ENCODE assay signal across 11 cellular contexts in genomic region chr11:65169164-65169641, GRCh38. TPM values are rescaled to one million over a fixed set of nuclear protein-coding genes. Genes with fewer than 3 reads are reported as not detected.
DNase-seq lines count a peak whose midpoint lies in the region; ATAC-seq and TF ChIP-seq lines count a peak whose summit lies in the region.
"Had no signal": no experiment of that assay in that cellular context is flagged by ENCODE, and none has a peak within 500 bp of the region (broad histone marks: within the 10 kb centered on the region; RNA-seq: fewer than 3 reads in every experiment).

No MANE protein-coding gene starts in this region.

- peak; percentile 80 for ATAC-seq in IMR-90 (ENCODE audit: low read depth)
- peak; percentile 78 for ATAC-seq in activated T-helper 17 cell treated with anti-CD3 and anti-CD28 coated beads, Interleukin-2, amount 50 U/mL, for 72 hours (replicated peaks)
- no peak for ATAC-seq in GM19351 (IDR thresholded peaks at IDR 0.05; ENCODE audit: unreplicated experiment)
- ATAC-seq: gastrocnemius medialis had no signal

- H2AK9ac ChIP-seq in IMR-90 (replicated peaks; ENCODE audit: low read depth, low read length, poor library complexity): peak overlapping the region; percentile 69

- no peak overlapping the region for H3K4me2 ChIP-seq in IMR-90 (ENCODE audit: low read depth, low read length)

- no peak overlapping the region for H3K27ac ChIP-seq in CD4-positive, alpha-beta memory T cell (ENCODE audit: low read depth, low read length)
- H3K27ac ChIP-seq in IMR-90 (ENCODE audit: insufficient read depth, low read length): peak overlapping the region; percentile 72
- no peak overlapping the region for H3K27ac ChIP-seq in thyroid gland
- H3K27ac ChIP-seq: gastrocnemius medialis had no signal

- POLR2A ChIA-PET in CD4-positive, alpha-beta memory T cell (lab: Charles Lee; ENCODE audit: partially characterized antibody): interaction anchor here (0.7 kb wide), 1 partner anchor 47 kb away, joined by 3 read pairs; the partner anchor contains the start of genes FAU and MRPL49
- POLR2A ChIA-PET in IMR-90 (lab: Charles Lee; ENCODE audit: unreplicated experiment): no interaction called here

- peak overlapping the region in 4 of 7 donors; percentile 68 to 84 (median 76) for H3K27ac Mint-ChIP-seq in CD4-positive, alpha-beta memory T cell
- peak overlapping the region; percentile 94 for H3K27ac Mint-ChIP-seq in activated T-helper 17 cell treated with anti-CD3 and anti-CD28 coated beads, Interleukin-2, amount 50 U/mL, for 72 hours

- peak overlapping the region; percentile 74 for H4K91ac ChIP-seq in IMR-90 (ENCODE audit: insufficient read depth, low read depth, low read length)

- H3K4ac ChIP-seq in IMR-90 (ENCODE audit: low read depth, low read length): peak overlapping the region; percentile 84

- peaks cover 0 to 5% of the 10 kb centered on the region in 2 experiments; a peak in 1 of 4 replicates for H3K79me1 ChIP-seq in IMR-90 (ENCODE audit: low read depth in 1 of 2, low read length in 2 of 2)

- H2AK5ac ChIP-seq in IMR-90 (ENCODE audit: low read depth, low read length): peak overlapping the region; percentile 24; the same call in 1 of the 2 replicates

- in situ Hi-C loops in IMR-90 (cut with MboI; ENCODE audit: low sequenced_read_pairs): no loop called here

- H3K9ac ChIP-seq in IMR-90 (ENCODE audit: low read depth, low read length): peak overlapping the region; percentile 27; the same call in 1 of the 2 replicates

- H3K4me3 ChIP-seq in CD4-positive, alpha-beta memory T cell (ENCODE audit: low read length in 2 of 2): no peak overlapping the region
- H3K4me3 ChIP-seq in IMR-90 (ENCODE audit: insufficient read depth, low read depth, low read length) (no peak overlapping the region), thyroid gland (replicated peaks in 1 of 3) (no peak overlapping the region)
- H3K4me3 ChIP-seq: gastrocnemius medialis had no signal

- H3K36me3 ChIP-seq in CD4-positive, alpha-beta memory T cell (ENCODE audit: insufficient read depth, low read length): no peaks in the 10 kb centered on the region
- H3K36me3 ChIP-seq in IMR-90 (ENCODE audit: control insufficient read depth, insufficient read depth, low read length) (no peaks in the 10 kb centered on the region), thyroid gland (no peaks in the 10 kb centered on the region)
- H3K36me3 ChIP-seq: gastrocnemius medialis had no signal

- H2BK5ac ChIP-seq in IMR-90 (ENCODE audit: low read depth, low read length, poor library complexity, severe bottlenecking): peak overlapping the region; percentile 62

- TF ChIP-seq RAD21 in IMR-90 (IDR thresholded peaks at IDR 0.05; ENCODE audit: low read length): no peak

- DNase-seq in CD4-positive, alpha-beta memory T cell: no peak
- DNase-seq in IMR-90: peak; percentile 55
- peak; percentile 64 to 90 for DNase-seq in lung microvascular endothelial cell (ENCODE audit: low read depth in 2 of 2)
- no peak for DNase-seq in stimulated activated naive CD4-positive, alpha-beta T cell treated with Interleukin-2 at 50 U/mL for 16 hours (lab: John Stamatoyannopoulos, UW)
- no peak for DNase-seq in thyroid gland
- no peak for DNase-seq in mucosa of gallbladder (ENCODE audit: low spot score)
- DNase-seq: activated gamma-delta T cell treated with Interleukin-2 at 50 U/mL for 16 hours; stimulated activated CD8-positive, alpha-beta memory T cell treated with anti-CD3 and anti-CD28 coated beads, Interleukin-4, amount 100 ng/mL, for 48 hours had no signal

- H2BK20ac ChIP-seq in IMR-90 (ENCODE audit: low read depth, low read length): peak overlapping the region; percentile 54; the same call in 1 of the 2 replicates

- dilution Hi-C loops in IMR-90 (cut with HindIII; ENCODE audit: low sequenced_read_pairs, unreplicated experiment): no loop called here

- H3K27me3 Mint-ChIP-seq in CD4-positive, alpha-beta memory T cell: no peaks in the 10 kb centered on the region
- no peaks in the 10 kb centered on the region for H3K27me3 Mint-ChIP-seq in activated T-helper 17 cell treated with anti-CD3 and anti-CD28 coated beads, Interleukin-2, amount 50 U/mL, for 72 hours

- H3K4me1 Mint-ChIP-seq in CD4-positive, alpha-beta memory T cell: no peaks in the 10 kb centered on the region
- H3K4me1 Mint-ChIP-seq in activated T-helper 17 cell treated with anti-CD3 and anti-CD28 coated beads, Interleukin-2, amount 50 U/mL, for 72 hours: peaks cover 5% of the 10 kb centered on the region

- CTCF ChIA-PET in CD4-positive, alpha-beta memory T cell (lab: Charles Lee; ENCODE audit: partially characterized antibody): interaction anchor here (1.4 kb wide), 1 partner anchor 13 kb away, joined by 3 read pairs; the partner anchor contains the start of gene CAPN1
- CTCF ChIA-PET in IMR-90 (lab: Yijun Ruan, JAX): interaction anchor here (0.8 kb wide), 1 partner anchor 11 kb away, joined by 3 read pairs; no protein-coding TSS in a partner anchor

- H3K14ac ChIP-seq in IMR-90 (replicated peaks; ENCODE audit: low read depth, low read length): peak overlapping the region; percentile 91

- H2BK120ac ChIP-seq in IMR-90 (ENCODE audit: low read depth, low read length): peak overlapping the region; percentile 75

- peak overlapping the region; percentile 70; the same call in 1 of the 2 replicates for H3K18ac ChIP-seq in IMR-90 (ENCODE audit: low read depth, low read length)

- no peaks in the 10 kb centered on the region for H4K20me1 ChIP-seq in IMR-90 (ENCODE audit: insufficient read depth, low read length)

- no peak overlapping the region for H3K4me3 Mint-ChIP-seq in CD4-positive, alpha-beta memory T cell
- peak overlapping the region; percentile 47 for H3K4me3 Mint-ChIP-seq in activated T-helper 17 cell treated with anti-CD3 and anti-CD28 coated beads, Interleukin-2, amount 50 U/mL, for 72 hours

- peak overlapping the region; percentile 5; the same call in 1 of the 2 replicates for H3K56ac ChIP-seq in IMR-90 (ENCODE audit: extremely low read depth, insufficient read depth, low read length)

- H4K5ac ChIP-seq in IMR-90 (ENCODE audit: low read depth, low read length): peak overlapping the region; percentile 99

- H2AFZ ChIP-seq in IMR-90 (replicated peaks; ENCODE audit: low read length, poor library complexity): peak overlapping the region; percentile 94

- H3K9me3 ChIP-seq in CD4-positive, alpha-beta memory T cell (ENCODE audit: control insufficient read depth in 1 of 2, low read length in 2 of 2): no peaks in the 10 kb centered on the region
- H3K9me3 ChIP-seq in IMR-90 (ENCODE audit: control insufficient read depth, insufficient read depth, low read length) (no peaks in the 10 kb centered on the region), thyroid gland (no peaks in the 10 kb centered on the region)
- H3K9me3 ChIP-seq: gastrocnemius medialis had no signal

- H3K23ac ChIP-seq in IMR-90 (ENCODE audit: low read depth, low read length): peak overlapping the region; percentile 54; the same call in 1 of the 2 replicates

- peak overlapping the region; percentile 92 to 100 for H4K8ac ChIP-seq in IMR-90 (ENCODE audit: low read depth in 2 of 2, low read length in 2 of 2)

- peak overlapping the region; percentile 75; the same call in 2 of the 3 replicates for H2BK15ac ChIP-seq in IMR-90 (ENCODE audit: low read depth, low read length)

- no peaks in the 10 kb centered on the region for H3K36me3 Mint-ChIP-seq in CD4-positive, alpha-beta memory T cell
- no peaks in the 10 kb centered on the region for H3K36me3 Mint-ChIP-seq in activated T-helper 17 cell treated with anti-CD3 and anti-CD28 coated beads, Interleukin-2, amount 50 U/mL, for 72 hours (ENCODE audit: low read depth)

- BruUV-seq in IMR-90 (replicated peaks; lab: Mats Ljungman, UMichigan): no TSS peak

- intact Hi-C loops in CD4-positive, alpha-beta memory T cell (cut with micrococcal nuclease): no loop called here
- intact Hi-C loops in IMR-90 (cut with micrococcal nuclease): no loop called here
- intact Hi-C loops in thyroid gland (cut with DNase I): no loop called here

- H3K9me3 Mint-ChIP-seq in CD4-positive, alpha-beta memory T cell: no peaks in the 10 kb centered on the region
- H3K9me3 Mint-ChIP-seq in activated T-helper 17 cell treated with anti-CD3 and anti-CD28 coated beads, Interleukin-2, amount 50 U/mL, for 72 hours: no peaks in the 10 kb centered on the region

- no peaks in the 10 kb centered on the region for H3K27me3 ChIP-seq in CD4-positive, alpha-beta memory T cell (ENCODE audit: insufficient read depth, low read length)
- H3K27me3 ChIP-seq in IMR-90 (ENCODE audit: control insufficient read depth, insufficient read depth, low read length): no peaks in the 10 kb centered on the region
- no peaks in the 10 kb centered on the region for H3K27me3 ChIP-seq in thyroid gland
- H3K27me3 ChIP-seq: gastrocnemius medialis had no signal

- peaks cover 10% of the 10 kb centered on the region; the same call in 1 of the 2 replicates for H3K9me1 ChIP-seq in IMR-90 (ENCODE audit: insufficient read depth, low read length)

- no peak for TF ChIP-seq POLR2A in IMR-90 (IDR thresholded peaks at IDR 0.05; ENCODE audit: low read depth, low read length)
- no peak for TF ChIP-seq POLR2A in thyroid gland (IDR thresholded peaks at IDR 0.05)

- WGBS in IMR-90 (ENCODE audit: extremely low coverage in 2 of 2, insufficient read length in 1 of 2), 2 experiments: 0% methylated on average over 1 of the region's 11 CpGs; no CpG with 5 or more reads in 1 of the 2 experiments
- WGBS in thyroid gland, 2 donors: 80 to 81% methylated on average over 11 of the region's 11 CpGs

- TF ChIP-seq CTCF in IMR-90 (conservative IDR thresholded peaks at IDR 0.05; ENCODE audit: low read depth, low read length) (no peak), thyroid gland (IDR thresholded peaks at IDR 0.05) (no peak)

- H3K4me1 ChIP-seq in CD4-positive, alpha-beta memory T cell (ENCODE audit: insufficient read depth, low read length): no peaks in the 10 kb centered on the region
- H3K4me1 ChIP-seq in IMR-90 (ENCODE audit: control insufficient read depth, insufficient read depth, low read length) (peaks cover 10% of the 10 kb centered on the region), thyroid gland (no peaks in the 10 kb centered on the region)

RNA-seq across cellular contexts. Expression of gene SPDYC, which starts 0.8 kb away (rescaled TPM):
- total RNA-seq in CD4-positive, alpha-beta memory T cell: not detected
- not detected for polyA plus RNA-seq in CD4-positive, alpha-beta memory T cell
- total RNA-seq in IMR-90 (2012; rRNA removed) (not detected in 2 replicates), lung microvascular endothelial cell (not detected in 2 replicates), thyroid gland (not detected), mucosa of gallbladder (not detected)
- not detected in 2 replicates for polyA plus RNA-seq in IMR-90 (2012; rRNA removed)
- not detected in 2 replicates for polyA plus RNA-seq in IMR-90 (2012; cell fraction: cytosol; rRNA removed)
- polyA plus RNA-seq in IMR-90 (2012; cell fraction: nucleus; rRNA removed; ENCODE audit: low replicate concordance): not detected in 2 replicates
- total RNA-seq in activated T-helper 17 cell treated with anti-CD3 and anti-CD28 coated beads, Interleukin-2, amount 50 U/mL, for 72 hours: not detected
- total RNA-seq: gastrocnemius medialis had no signal

RNA-seq across cellular contexts. Expression of gene CAPN1, which starts 12.5 kb away (rescaled TPM):
- 100 to 1,000 TPM; 135 to 141 TPM for total RNA-seq in CD4-positive, alpha-beta memory T cell
- polyA plus RNA-seq in CD4-positive, alpha-beta memory T cell: 100 to 1,000 TPM; 115 to 127 TPM
- total RNA-seq in IMR-90 (2012; rRNA removed) (62.8 and 110 TPM in 2 replicates), lung microvascular endothelial cell (60.9 and 80.2 TPM in 2 replicates), thyroid gland (100 to 1,000 TPM; 265 to 519 (median 340) TPM), mucosa of gallbladder (287 TPM)
- 182 and 263 TPM in 2 replicates for polyA plus RNA-seq in IMR-90 (2012; rRNA removed)
- polyA plus RNA-seq in IMR-90 (2012; cell fraction: cytosol; rRNA removed): 108 and 165 TPM in 2 replicates
- polyA plus RNA-seq in IMR-90 (2012; cell fraction: nucleus; rRNA removed; ENCODE audit: low replicate concordance): 150 and 381 TPM in 2 replicates
- total RNA-seq in activated T-helper 17 cell treated with anti-CD3 and anti-CD28 coated beads, Interleukin-2, amount 50 U/mL, for 72 hours: 100 to 1,000 TPM; 143 to 150 TPM

RNA-seq across cellular contexts. Expression of gene SYVN1, which starts 34.9 kb away (rescaled TPM):
- 10 to 100 TPM; 74.0 to 76.5 TPM for total RNA-seq in CD4-positive, alpha-beta memory T cell
- 10 to 100 TPM in 1 of 2 donors, 1 to 10 TPM in 1; 2.8 to 17.0 TPM for polyA plus RNA-seq in CD4-positive, alpha-beta memory T cell
- 8.3 and 9.5 TPM in 2 replicates for total RNA-seq in IMR-90 (2012; rRNA removed)
- 45.7 and 52.9 TPM in 2 replicates for polyA plus RNA-seq in IMR-90 (2012; rRNA removed)
- 22.9 and 32.0 TPM in 2 replicates for polyA plus RNA-seq in IMR-90 (2012; cell fraction: cytosol; rRNA removed)
- polyA plus RNA-seq in IMR-90 (2012; cell fraction: nucleus; rRNA removed; ENCODE audit: low replicate concordance): 107 and 150 TPM in 2 replicates
- total RNA-seq in activated T-helper 17 cell treated with anti-CD3 and anti-CD28 coated beads, Interleukin-2, amount 50 U/mL, for 72 hours: 10 to 100 TPM; 28.9 to 30.8 TPM
- total RNA-seq in lung microvascular endothelial cell: 4.1 and 10.1 TPM in 2 replicates
- total RNA-seq in thyroid gland: 100 to 1,000 TPM in 1 of 4 donors, 10 to 100 TPM in 3; 28.8 to 103 (median 69.7) TPM
- total RNA-seq in mucosa of gallbladder: 84.4 TPM

RNA-seq across cellular contexts. Expression of gene MRPL49, which starts 47.1 kb away (rescaled TPM):
- total RNA-seq in CD4-positive, alpha-beta memory T cell: 10 to 100 TPM; 59.6 to 60.6 TPM
- polyA plus RNA-seq in CD4-positive, alpha-beta memory T cell: 100 to 1,000 TPM in 1 of 2 donors, 10 to 100 TPM in 1; 81.1 to 118 TPM
- total RNA-seq in IMR-90 (2012; rRNA removed): 54.2 and 55.2 TPM in 2 replicates
- 51.5 and 56.8 TPM in 2 replicates for polyA plus RNA-seq in IMR-90 (2012; rRNA removed)
- 39.1 and 52.5 TPM in 2 replicates for polyA plus RNA-seq in IMR-90 (2012; cell fraction: cytosol; rRNA removed)
- polyA plus RNA-seq in IMR-90 (2012; cell fraction: nucleus; rRNA removed; ENCODE audit: low replicate concordance): 24.5 and 42.4 TPM in 2 replicates
- total RNA-seq in activated T-helper 17 cell treated with anti-CD3 and anti-CD28 coated beads, Interleukin-2, amount 50 U/mL, for 72 hours: 10 to 100 TPM; 61.7 to 87.7 TPM
- total RNA-seq in lung microvascular endothelial cell: 39.2 and 41.3 TPM in 2 replicates
- total RNA-seq in thyroid gland: 100 to 1,000 TPM in 2 of 4 donors, 10 to 100 TPM in 2; 70.9 to 112 (median 91.6) TPM
- 46.5 TPM for total RNA-seq in mucosa of gallbladder

RNA-seq across cellular contexts. Expression of gene FAU, which starts 47.3 kb away (rescaled TPM):
- total RNA-seq in CD4-positive, alpha-beta memory T cell: 1,000 to 10,000 TPM; 1,571 to 1,690 TPM
- 1,000 to 10,000 TPM in 1 of 2 donors, 100 to 1,000 TPM in 1; 913 to 1,018 TPM for polyA plus RNA-seq in CD4-positive, alpha-beta memory T cell
- total RNA-seq in IMR-90 (2012; rRNA removed) (189 and 285 TPM in 2 replicates), lung microvascular endothelial cell (355 and 442 TPM in 2 replicates), thyroid gland (1,000 to 10,000 TPM in 1 of 4 donors, 100 to 1,000 TPM in 3; 524 to 2,189 (median 600) TPM), mucosa of gallbladder (835 TPM)
- polyA plus RNA-seq in IMR-90 (2012; rRNA removed): 652 and 804 TPM in 2 replicates
- polyA plus RNA-seq in IMR-90 (2012; cell fraction: cytosol; rRNA removed): 812 and 1,747 TPM in 2 replicates
- polyA plus RNA-seq in IMR-90 (2012; cell fraction: nucleus; rRNA removed; ENCODE audit: low replicate concordance): 249 and 290 TPM in 2 replicates
- total RNA-seq in activated T-helper 17 cell treated with anti-CD3 and anti-CD28 coated beads, Interleukin-2, amount 50 U/mL, for 72 hours: 100 to 1,000 TPM; 929 to 948 TPM

Comparison
In these comparisons a context has a peak if more than half of its experiments do, and no peak if none do; other contexts are left out.
1. DNase-seq: peak in IMR-90 (single experiment) and lung microvascular endothelial cell (2 of 2); none in CD4-positive, alpha-beta memory T cell (0 of 5), stimulated activated naive CD4-positive, alpha-beta T cell treated with Interleukin-2 at 50 U/mL for 16 hours (single experiment), thyroid gland (0 of 2) and mucosa of gallbladder (single experiment).